30 cellular contexts compared by ENCODE assay signal in genomic region chr9:37564931-37565330, GRCh38.
"Had no signal": no experiment of that assay in that cellular context is flagged by ENCODE, and none has a peak within 500 bp of the region (broad histone marks: within the 10 kb centered on the region; RNA-seq: fewer than 3 reads in every experiment).

No MANE protein-coding gene starts in this region.

- H3K27me3 ChIP-seq: ascending aorta, brain microvascular endothelial cell, dorsolateral prefrontal cortex, gastrocnemius medialis, hepatocyte, pancreas, right atrium auricular region, upper lobe of right lung had no signal

- H3K27ac ChIP-seq: ascending aorta, brain microvascular endothelial cell, coronary artery, dorsolateral prefrontal cortex, gastrocnemius medialis, hepatocyte, right atrium auricular region, upper lobe of right lung, WERI-Rb-1 had no signal

- H3K4me3 Mint-ChIP-seq: activated CD4-positive, alpha-beta memory T cell treated with anti-CD3 and anti-CD28 coated beads for 36 hours; activated CD4-positive, alpha-beta T cell treated with anti-CD3 and anti-CD28 coated beads, Interleukin-2, amount 10 ng/mL, durations not matched to agents 24 days and 14 days; activated naive CD4-positive, alpha-beta T cell treated with anti-CD3 and anti-CD28 coated beads, Interleukin-2, amount 10 ng/mL, durations not matched to agents 7 days and 5 days; activated naive CD8-positive, alpha-beta T cell treated with anti-CD3 and anti-CD28 coated beads, Interleukin-2, amount 10 ng/mL, durations not matched to agents 7 days and 5 days; activated T-helper 1 cell treated with anti-CD3 and anti-CD28 coated beads, Interleukin-12 subunit alpha, Interleukin-12 subunit beta, Interleukin-2, Interleukin-4 antibody, amounts not matched to agents 30 ng/mL and 10 ng/mL and 1 ng/mL, durations not matched to agents 14 hours and 24 hours and 36 hours; mesothelial cell of epicardium; naive thymus-derived CD4-positive, alpha-beta T cell; T-helper 17 cell had no signal

- H3K36me3 ChIP-seq: brain microvascular endothelial cell, gastrocnemius medialis, pancreas, right atrium auricular region, upper lobe of right lung had no signal

- H3K27ac Mint-ChIP-seq: activated CD4-positive, alpha-beta memory T cell treated with anti-CD3 and anti-CD28 coated beads for 36 hours; activated CD4-positive, alpha-beta T cell treated with anti-CD3 and anti-CD28 coated beads, Interleukin-2, amount 10 ng/mL, durations not matched to agents 24 days and 14 days; activated naive CD4-positive, alpha-beta T cell treated with anti-CD3 and anti-CD28 coated beads, Interleukin-2, amount 10 ng/mL, durations not matched to agents 7 days and 5 days; activated naive CD8-positive, alpha-beta T cell treated with anti-CD3 and anti-CD28 coated beads, Interleukin-2, amount 10 ng/mL, durations not matched to agents 7 days and 5 days; activated T-helper 1 cell treated with anti-CD3 and anti-CD28 coated beads, Interleukin-12 subunit alpha, Interleukin-12 subunit beta, Interleukin-2, Interleukin-4 antibody, amounts not matched to agents 30 ng/mL and 10 ng/mL and 1 ng/mL, durations not matched to agents 14 hours and 24 hours and 36 hours; mesothelial cell of epicardium; naive thymus-derived CD4-positive, alpha-beta T cell; T-helper 17 cell had no signal

- H3K27me3 Mint-ChIP-seq: activated CD4-positive, alpha-beta memory T cell treated with anti-CD3 and anti-CD28 coated beads for 36 hours; activated CD4-positive, alpha-beta T cell treated with anti-CD3 and anti-CD28 coated beads, Interleukin-2, amount 10 ng/mL, durations not matched to agents 24 days and 14 days; activated naive CD4-positive, alpha-beta T cell treated with anti-CD3 and anti-CD28 coated beads, Interleukin-2, amount 10 ng/mL, durations not matched to agents 7 days and 5 days; activated naive CD8-positive, alpha-beta T cell treated with anti-CD3 and anti-CD28 coated beads, Interleukin-2, amount 10 ng/mL, durations not matched to agents 7 days and 5 days; naive thymus-derived CD4-positive, alpha-beta T cell; T-helper 17 cell had no signal

- ATAC-seq: gastrocnemius medialis; left ventricle myocardium superior; naive thymus-derived CD4-positive, alpha-beta T cell; stimulated activated naive CD8-positive, alpha-beta T cell treated with anti-CD3 and anti-CD28 coated beads, Interleukin-15, Interleukin-2, amounts not matched to agents 100 U/mL and 50 U/mL, for 24 hours; upper lobe of right lung had no signal

- H3K4me3 ChIP-seq: ascending aorta, coronary artery, dorsolateral prefrontal cortex, gastrocnemius medialis, hepatocyte, pancreas, right atrium auricular region, smooth muscle cell, upper lobe of right lung had no signal

- H3K4me2 ChIP-seq: hepatocyte, smooth muscle cell had no signal

- H3K4me1 Mint-ChIP-seq: activated naive CD4-positive, alpha-beta T cell treated with anti-CD3 and anti-CD28 coated beads, Interleukin-2, amount 10 ng/mL, durations not matched to agents 7 days and 5 days; activated naive CD8-positive, alpha-beta T cell treated with anti-CD3 and anti-CD28 coated beads, Interleukin-2, amount 10 ng/mL, durations not matched to agents 7 days and 5 days; mesothelial cell of epicardium; naive thymus-derived CD4-positive, alpha-beta T cell had no signal

- H3K9me3 ChIP-seq: ascending aorta, gastrocnemius medialis, pancreas, right atrium auricular region, upper lobe of right lung had no signal

- FAIRE-seq: pancreas had no signal

- DNase-seq: activated CD4-positive, alpha-beta memory T cell treated with anti-CD3 and anti-CD28 coated beads for 36 hours; activated CD4-positive, alpha-beta T cell treated with anti-CD3 and anti-CD28 coated beads, Interleukin-2, amount 10 ng/mL, durations not matched to agents 24 days and 14 days; activated CD4-positive, CD25-positive, alpha-beta regulatory T cell treated with anti-CD3 and anti-CD28 coated beads, Interleukin-2, amount 50 U/mL, for 72 hours; activated CD8-positive, alpha-beta memory T cell treated with anti-CD3 and anti-CD28 coated beads, Interleukin-2, amount 50 U/mL, for 4 hours; activated gamma-delta T cell; activated naive CD4-positive, alpha-beta T cell treated with anti-CD3 and anti-CD28 coated beads, Interleukin-2, amount 10 ng/mL, durations not matched to agents 7 days and 5 days; activated naive CD8-positive, alpha-beta T cell treated with anti-CD3 and anti-CD28 coated beads, Interleukin-2, amount 10 ng/mL, durations not matched to agents 7 days and 5 days; activated T-cell treated with anti-CD3 and anti-CD28 coated beads, Interleukin-2, amount 50 U/mL, for 1 hour; brain microvascular endothelial cell; dorsolateral prefrontal cortex; effector memory CD4-positive, alpha-beta T cell; gastrocnemius medialis; islet precursor cell; left ventricle myocardium superior; naive thymus-derived CD4-positive, alpha-beta T cell; pancreas; stimulated activated CD4-positive, alpha-beta T cell treated with anti-CD3 and anti-CD28 coated beads, Interleukin-1b, Interleukin-23, amount 100 ng/mL, for 48 hours; stimulated activated naive CD8-positive, alpha-beta T cell treated with anti-CD3 and anti-CD28 coated beads, Interleukin-15, Interleukin-2, amounts not matched to agents 100 U/mL and 50 U/mL, for 24 hours; substantia nigra; T-helper 17 cell; T1000; upper lobe of right lung; WERI-Rb-1 had no signal

- H2AFZ ChIP-seq: hepatocyte had no signal

- H3K4me1 ChIP-seq: ascending aorta, right atrium auricular region, upper lobe of right lung had no signal
